ENCODE assay signal across 21 cellular contexts in genomic region chr6:1544603-1545002, GRCh38.
DNase-seq lines count a peak whose midpoint lies in the region; ATAC-seq and TF ChIP-seq lines count a peak whose summit lies in the region.
"Had no signal": no experiment of that assay in that cellular context is flagged by ENCODE, and none has a peak within 500 bp of the region (broad histone marks: within the 10 kb centered on the region; RNA-seq: fewer than 3 reads in every experiment).

No MANE protein-coding gene starts in this region.

- H3K4me3 ChIP-seq in NB4 (ENCODE audit: low read depth, low read length): no peak overlapping the region
- H3K4me3 ChIP-seq in left ventricle myocardium inferior: no peak overlapping the region
- H3K4me3 ChIP-seq: BLaER1 treated with 17β-estradiol and CSF1 and Interleukin-3, amounts not matched to agents 10 nM and 100 nM; GM12878; GM23338 had no signal

- intact Hi-C loops in Right ventricle myocardium inferior (cut with DNase I) (no loop called here), cardiac septum (cut with DNase I) (no loop called here), left ventricle myocardium inferior (cut with micrococcal nuclease) (no loop called here)

- H3K9me3 ChIP-seq in left ventricle myocardium inferior (replicated peaks): peaks cover 8% of the 10 kb centered on the region
- H3K9me3 ChIP-seq: BE2C had no signal

- no peak for TF ChIP-seq POLR2A in NB4 (IDR thresholded peaks at IDR 0.05; ENCODE audit: extremely low read depth, insufficient read length)

- TF ChIP-seq CTCF in NB4 (IDR thresholded peaks at IDR 0.05; ENCODE audit: low read depth, low read length) (no peak), left ventricle myocardium inferior (IDR thresholded peaks at IDR 0.05; ENCODE audit: borderline replicate concordance) (no peak)

- peak; percentile 87 for ATAC-seq in Right ventricle myocardium inferior
- no peak for ATAC-seq in GM19463 (IDR thresholded peaks at IDR 0.05; ENCODE audit: unreplicated experiment)
- ATAC-seq: GM12878, GM23338, HCT116 had no signal

- no peak for DNase-seq in Right ventricle myocardium inferior (ENCODE audit: missing footprints)
- no peak for DNase-seq in cardiac septum (ENCODE audit: low spot score)
- DNase-seq in NB4 (ENCODE audit: low read depth): peak; percentile 23
- no peak for DNase-seq in left ventricle myocardium inferior
- no peak for DNase-seq in activated T-cell treated with anti-CD3 and anti-CD28 coated beads, Interleukin-2, amount 50 U/mL, for 1 hour
- DNase-seq: ACHN; AML-193; BE2C; CD4-positive, alpha-beta T cell; CD8-positive, alpha-beta memory T cell; DMS 273 treated with DMSO at 0.1 percent for 48 hours; DMS79; EL; GDM1; H9 had no signal

- no peaks in the 10 kb centered on the region for H3K4me1 ChIP-seq in left ventricle myocardium inferior
- H3K4me1 ChIP-seq: BE2C; BLaER1 treated with 17β-estradiol and CSF1 and Interleukin-3, amounts not matched to agents 10 nM and 100 nM had no signal

- peak overlapping the region; percentile 11 for H3K27ac ChIP-seq in left ventricle myocardium inferior (replicated peaks)
- H3K27ac ChIP-seq: 22Rv1; BLaER1 treated with 17β-estradiol and CSF1 and Interleukin-3, amounts not matched to agents 10 nM and 100 nM had no signal

- no peaks in the 10 kb centered on the region for H3K27me3 ChIP-seq in left ventricle myocardium inferior (ENCODE audit: low read depth)
- H3K27me3 ChIP-seq: BLaER1 treated with 17β-estradiol and CSF1 and Interleukin-3, amounts not matched to agents 10 nM and 100 nM had no signal

- H3K36me3 ChIP-seq in left ventricle myocardium inferior: no peaks in the 10 kb centered on the region
- H3K36me3 ChIP-seq: BE2C had no signal
